In genomic region chr13:46666727-46667456, GRCh38 we compare ENCODE assay signal across 8 cellular contexts.
DNase-seq lines count a peak whose midpoint lies in the region; TF ChIP-seq lines count a peak whose summit lies in the region.

No MANE protein-coding gene starts in this region.

- peak overlapping the region; percentile 37 for H3K27ac ChIP-seq in KOPT-K1 (ENCODE audit: low read depth, low read length, poor library complexity, severe bottlenecking)

- peaks cover 20% of the 10 kb centered on the region for H3K36me3 ChIP-seq in KOPT-K1 (ENCODE audit: insufficient read depth, low read length)

- H3K36me3 Mint-ChIP-seq in dendritic cell treated with granulocyte-macrophage colony-stimulating factor and Interleukin-4, amounts not matched to agents 40 ng/mL and 50 ng/mL, for 4 days (ENCODE audit: low read depth) = peaks cover 27% of the 10 kb centered on the region
- peaks cover 9% of the 10 kb centered on the region for H3K36me3 Mint-ChIP-seq in osteocyte (ENCODE audit: unreplicated experiment)

- no peak overlapping the region for H3K4me3 Mint-ChIP-seq in dendritic cell treated with granulocyte-macrophage colony-stimulating factor and Interleukin-4, amounts not matched to agents 40 ng/mL and 50 ng/mL, for 4 days
- H3K4me3 Mint-ChIP-seq in osteocyte (ENCODE audit: unreplicated experiment) = no peak overlapping the region

- intact Hi-C loops in dendritic cell treated with granulocyte-macrophage colony-stimulating factor and Interleukin-4, amounts not matched to agents 40 ng/mL and 50 ng/mL, for 4 days (cut with micrococcal nuclease) = no loop called here

- TF ChIP-seq CTCF in osteocyte (IDR thresholded peaks at IDR 0.05) = no peak

- H3K4me1 Mint-ChIP-seq in dendritic cell treated with granulocyte-macrophage colony-stimulating factor and Interleukin-4, amounts not matched to agents 40 ng/mL and 50 ng/mL, for 4 days (ENCODE audit: low read depth) = peaks cover 58% of the 10 kb centered on the region
- H3K4me1 Mint-ChIP-seq in osteocyte (ENCODE audit: unreplicated experiment) = peaks cover 45% of the 10 kb centered on the region

- H3K9me3 ChIP-seq in KOPT-K1 (ENCODE audit: insufficient read depth, low read length, poor library complexity, severe bottlenecking) = no peaks in the 10 kb centered on the region

- DNase-seq in ELF-1 (ENCODE audit: low read depth, low spot score) (peak; percentile 56), osteocyte (ENCODE audit: extremely low spot score, unreplicated experiment) (no peak), 8988T (no peak), NOMO-1 treated with dmso at 0.1 percent for 144 hours (lab: John Stamatoyannopoulos, UW; ENCODE audit: unreplicated experiment) (no peak), NCI-H524 treated with DMSO at 0.1 percent for 48 hours (lab: John Stamatoyannopoulos, UW) (no peak), NCI-H1417 treated with DMSO at 0.1 percent for 48 hours (lab: John Stamatoyannopoulos, UW) (no peak)

- H3K27ac Mint-ChIP-seq in dendritic cell treated with granulocyte-macrophage colony-stimulating factor and Interleukin-4, amounts not matched to agents 40 ng/mL and 50 ng/mL, for 4 days = peak overlapping the region; percentile 27
- H3K27ac Mint-ChIP-seq in osteocyte (ENCODE audit: unreplicated experiment) = peak overlapping the region; percentile 79

- no peaks in the 10 kb centered on the region for H3K27me3 Mint-ChIP-seq in dendritic cell treated with granulocyte-macrophage colony-stimulating factor and Interleukin-4, amounts not matched to agents 40 ng/mL and 50 ng/mL, for 4 days
- no peaks in the 10 kb centered on the region for H3K27me3 Mint-ChIP-seq in osteocyte (ENCODE audit: unreplicated experiment)

- no peaks in the 10 kb centered on the region for H3K9me3 Mint-ChIP-seq in dendritic cell treated with granulocyte-macrophage colony-stimulating factor and Interleukin-4, amounts not matched to agents 40 ng/mL and 50 ng/mL, for 4 days
- H3K9me3 Mint-ChIP-seq in osteocyte (ENCODE audit: unreplicated experiment) = no peaks in the 10 kb centered on the region
